33 cellular contexts compared by ENCODE assay signal in genomic region chr10:30991647-30992011, GRCh38. TPM values are rescaled to one million over a fixed set of nuclear protein-coding genes. Genes with fewer than 3 reads are reported as not detected.
DNase-seq lines count a peak whose midpoint lies in the region; ATAC-seq, FAIRE-seq and TF ChIP-seq lines count a peak whose summit lies in the region.
"Had no signal": no experiment of that assay in that cellular context is flagged by ENCODE, and none has a peak within 500 bp of the region (broad histone marks: within the 10 kb centered on the region; RNA-seq: fewer than 3 reads in every experiment).

No MANE protein-coding gene starts in this region.

- intact Hi-C loops in HepG2 (cut with micrococcal nuclease; ENCODE audit: unreplicated experiment), result no loop called here
- intact Hi-C loops in lower lobe of right lung (cut with DNase I), result no loop called here
- intact Hi-C loops in transverse colon (cut with DNase I; ENCODE audit: low total_unique reads), result no loop called here

- no peaks in the 10 kb centered on the region for H4K20me1 ChIP-seq in HepG2 (ENCODE audit: insufficient read depth, low read length)

- BruUV-seq in HepG2 (replicated peaks; lab: Mats Ljungman, UMichigan), result no TSS peak

- TF ChIP-seq EP300 in HepG2 (IDR thresholded peaks at IDR 0.05; ENCODE audit: low read depth in 2 of 2, low read length in 2 of 2) (no peak), HepG2 (CRISPR knock-in tag; IDR thresholded peaks at IDR 0.05; ENCODE audit: borderline replicate concordance) (no peak), transverse colon (IDR thresholded peaks at IDR 0.05; ENCODE audit: low read depth) (no peak)

- H3K4me2 ChIP-seq in HepG2 (ENCODE audit: low read depth, low read length), result no peak overlapping the region
- H3K4me2 ChIP-seq: A549, smooth muscle cell had no signal

- FAIRE-seq in HepG2 (lab: Jason Lieb, UNC), result no peak
- FAIRE-seq: A549, GM19239, H1, HTR-8/SVneo, RCC 7860 had no signal

- H3K4me1 ChIP-seq in liver (ENCODE audit: control insufficient read depth in 4 of 4, insufficient read depth in 4 of 4, low read length in 3 of 4) (peaks cover 5 to 10% (median 7%) of the 10 kb centered on the region in 4 donors), HepG2 (ENCODE audit: insufficient read depth, low read length) (no peaks in the 10 kb centered on the region), cardiac muscle cell (ENCODE audit: low read depth) (peaks cover 15% of the 10 kb centered on the region), lower lobe of right lung (peaks cover 34% of the 10 kb centered on the region), transverse colon (peaks cover 0 to 15% (median 6%) of the 10 kb centered on the region in 4 donors)
- H3K4me1 ChIP-seq: A549, vagina had no signal

- in situ Hi-C loops in HepG2 (cut with HindIII; ENCODE audit: extremely low pct_ligation_motif_present, low pct_unique_long_range_greater_than_20kb), result no loop called here
- in situ Hi-C loops in transverse colon (cut with MboI; ENCODE audit: low pct_ligation_motif_present in 1 of 4, low pct_unique_long_range_greater_than_20kb in 1 of 4, low sequenced_read_pairs in 3 of 4), result no loop called here

- POLR2A ChIA-PET in HepG2 (lab: Yijun Ruan, JAX), result no interaction called here

- DNase-seq in HepG2 (ENCODE audit: low spot score), result no peak
- no peak for DNase-seq in cardiac muscle cell (ENCODE audit: low read depth in 1 of 2, low spot score in 1 of 2)
- DNase-seq in lower lobe of right lung, result no peak
- no peak for DNase-seq in transverse colon
- no peak for DNase-seq in EL
- DNase-seq in DMS79 (lab: John Stamatoyannopoulos, UW), result no peak
- no peak for DNase-seq in anterior cingulate cortex (lab: John Stamatoyannopoulos, UW)
- DNase-seq: activated CD4-positive, alpha-beta T cell treated with anti-CD3 and anti-CD28 coated beads, Interleukin-2, amount 10 ng/mL, durations not matched to agents 7 days and 5 days; activated gamma-delta T cell; activated naive CD8-positive, alpha-beta T cell treated with anti-CD3 and anti-CD28 coated beads, Interleukin-2, amount 10 ng/mL, durations not matched to agents 7 days and 5 days; activated T-cell treated with anti-CD3 and anti-CD28 coated beads, Interleukin-2, amount 50 U/mL, for 24 hours; CD8-positive, alpha-beta T cell; central memory CD4-positive, alpha-beta T cell; islet precursor cell; KBM-7; NCI-H1436 treated with DMSO at 0.1 percent for 48 hours; NCI-H226; NCI-H526 treated with DMSO at 0.1 percent for 48 hours; stimulated activated naive CD4-positive, alpha-beta T cell; T-helper 9 cell; WERI-Rb-1 had no signal

- H3K9ac ChIP-seq in liver (ENCODE audit: low read depth in 1 of 2, low read length in 2 of 2), result no peak overlapping the region
- H3K9ac ChIP-seq in HepG2 (ENCODE audit: insufficient read depth, low read depth, low read length), result no peak overlapping the region

- TF ChIP-seq RAD21 in liver (IDR thresholded peaks at IDR 0.05) (peak in 1 of 2 donors; percentile 36), HepG2 (CRISPR knock-in tag; IDR thresholded peaks at IDR 0.05) (no peak)

- no peak for TF ChIP-seq CTCF in liver (IDR thresholded peaks at IDR 0.05; ENCODE audit: low read depth, low read length, missing input control)
- no peak for TF ChIP-seq CTCF in HepG2 (CRISPR knock-in tag; IDR thresholded peaks at IDR 0.05)
- TF ChIP-seq CTCF in cardiac muscle cell (IDR thresholded peaks at IDR 0.05; ENCODE audit: low read depth, low read length), result no peak
- no peak for TF ChIP-seq CTCF in lower lobe of right lung (IDR thresholded peaks at IDR 0.05)
- no peak for TF ChIP-seq CTCF in transverse colon (IDR thresholded peaks at IDR 0.05)

- H3K9me3 ChIP-seq in liver (ENCODE audit: control insufficient read depth in 4 of 4, low read length in 3 of 4), result no peaks in the 10 kb centered on the region
- peaks cover 24% of the 10 kb centered on the region for H3K9me3 ChIP-seq in HepG2 (ENCODE audit: low read length)
- no peaks in the 10 kb centered on the region for H3K9me3 ChIP-seq in cardiac muscle cell (ENCODE audit: low read depth)
- peaks cover 15% of the 10 kb centered on the region for H3K9me3 ChIP-seq in lower lobe of right lung
- H3K9me3 ChIP-seq in transverse colon, result peaks cover 0 to 9% of the 10 kb centered on the region in 2 donors
- H3K9me3 ChIP-seq: SJSA1, vagina had no signal

- peak overlapping the region in 1 of 2 donors; percentile 40 for H3K27ac ChIP-seq in liver (ENCODE audit: low read depth in 1 of 2, low read length in 2 of 2)
- H3K27ac ChIP-seq in HepG2 (ENCODE audit: extremely low read length, insufficient read depth, low read length), result no peak overlapping the region
- H3K27ac ChIP-seq in cardiac muscle cell, result peak overlapping the region; percentile 47
- peak overlapping the region; percentile 10 for H3K27ac ChIP-seq in lower lobe of right lung
- H3K27ac ChIP-seq in transverse colon, result no peak overlapping the region
- H3K27ac ChIP-seq: A549, SJSA1, vagina, WERI-Rb-1 had no signal

- H3K79me2 ChIP-seq in HepG2 (ENCODE audit: insufficient read depth, low read length), result no peaks in the 10 kb centered on the region

- CTCF ChIA-PET in HepG2 (lab: Yijun Ruan, JAX; ENCODE audit: low intra/inter-chr PET ratio, low total read pairs), result no interaction called here

- TF ChIP-seq POLR2A in HepG2 (IDR thresholded peaks at IDR 0.05; ENCODE audit: insufficient read depth in 1 of 2, low read depth in 2 of 2, low read length in 2 of 2), result no peak
- TF ChIP-seq POLR2A in transverse colon (IDR thresholded peaks at IDR 0.05), result no peak

- H3K4me3 ChIP-seq in liver (ENCODE audit: low read depth in 1 of 3, low read length in 3 of 3) (no peak overlapping the region), HepG2 (replicated peaks in 1 of 3; ENCODE audit: insufficient read depth in 1 of 3, low read depth in 2 of 3, low read length in 3 of 3) (no peak overlapping the region), cardiac muscle cell (no peak overlapping the region), lower lobe of right lung (no peak overlapping the region), transverse colon (no peak overlapping the region)
- H3K4me3 ChIP-seq: A549, lung, SJSA1, smooth muscle cell, suprapubic skin, vagina had no signal

- H3K36me3 ChIP-seq in liver (ENCODE audit: control insufficient read depth in 4 of 4, insufficient read depth in 3 of 4, low read depth in 1 of 4, low read length in 3 of 4) (peaks cover 0 to 2% (median 0%) of the 10 kb centered on the region in 4 donors), HepG2 (replicated peaks in 1 of 2; ENCODE audit: control insufficient read depth in 1 of 2, insufficient read depth in 2 of 2, low read length in 2 of 2) (no peaks in the 10 kb centered on the region), cardiac muscle cell (no peaks in the 10 kb centered on the region), lower lobe of right lung (no peaks in the 10 kb centered on the region), transverse colon (no peaks in the 10 kb centered on the region)
- H3K36me3 ChIP-seq: SJSA1, suprapubic skin, vagina, WERI-Rb-1 had no signal

- no peak overlapping the region for H2AFZ ChIP-seq in HepG2 (ENCODE audit: low read length)

- 13% methylated on average over 1 of the region's 1 CpG for WGBS in liver
- WGBS in HepG2 (ENCODE audit: low lambda C conversion rate), result 0% methylated on average over 1 of the region's 1 CpG
- WGBS in transverse colon (ENCODE audit: low coverage in 1 of 2), 2 donors, result 71 to 78% methylated on average over 1 of the region's 1 CpG

- ATAC-seq in HepG2 (no peak), lower lobe of right lung (peak; percentile 59 to 68)
- ATAC-seq: A549; CD8-positive, alpha-beta T cell; esophagus mucosa had no signal

- no peaks in the 10 kb centered on the region for H3K27me3 ChIP-seq in liver (ENCODE audit: control insufficient read depth in 4 of 4, insufficient read depth in 4 of 4, low read length in 3 of 4)
- no peaks in the 10 kb centered on the region for H3K27me3 ChIP-seq in HepG2 (ENCODE audit: control insufficient read depth in 1 of 2, insufficient read depth in 2 of 2, low read length in 2 of 2)
- H3K27me3 ChIP-seq in cardiac muscle cell, result no peaks in the 10 kb centered on the region
- no peaks in the 10 kb centered on the region for H3K27me3 ChIP-seq in lower lobe of right lung (ENCODE audit: low read depth)
- no peaks in the 10 kb centered on the region for H3K27me3 ChIP-seq in transverse colon
- H3K27me3 ChIP-seq: SJSA1, suprapubic skin, vagina had no signal

TF ChIP-seq in liver, 16 proteins besides CTCF, POLR2A, EP300 and RAD21 (continues in another document):
- peak; percentile 51 for TF ChIP-seq HNF4G (IDR thresholded peaks at IDR 0.05)
- peak; percentile 16 for TF ChIP-seq NR2F2 (IDR thresholded peaks at IDR 0.05)
- peak; percentile 34 to 70 for TF ChIP-seq HNF4A (conservative IDR thresholded peaks at IDR 0.05)

TF ChIP-seq in HepG2, 621 proteins besides CTCF, POLR2A, EP300 and RAD21 (continues in another document):
- TF ChIP-seq ZNF883 (CRISPR knock-in tag; IDR thresholded peaks at IDR 0.05; ENCODE audit: not compliant biosample characterization) (no peak), ELF4 (CRISPR knock-in tag; IDR thresholded peaks at IDR 0.05; ENCODE audit: borderline replicate concordance) (no peak)

RNA-seq across cellular contexts. Expression of gene ZNF438, which starts 40.0 kb away (rescaled TPM):
- total RNA-seq in liver (1 to 10 TPM; 2.3 to 2.9 TPM), HepG2 (2016; rRNA removed; fragmentation: Illumina TruSeq; extraction: Trizol) (0.75 and 1.2 TPM in 2 replicates), cardiac muscle cell (3.5 and 6.0 TPM in 2 replicates), lower lobe of right lung (15.2 TPM), transverse colon (1 to 10 TPM; 4.4 to 7.4 (median 6.4) TPM)
- polyA plus RNA-seq in liver (1 to 10 TPM; 1.9 to 2.0 TPM), HepG2 (2011; rRNA removed) (0.83 and 0.98 TPM in 2 replicates), cardiac muscle cell (2.9 and 4.9 TPM in 2 replicates)
- 0.18 and 0.81 TPM in 2 replicates for total RNA-seq in HepG2 (2016; cell fraction: cytosol; rRNA removed; fragmentation: Illumina TruSeq; extraction: Trizol; ENCODE audit: low read depth)
- total RNA-seq in HepG2 (2016; cell fraction: insoluble cytoplasmic fraction; rRNA removed; fragmentation: Illumina TruSeq; extraction: Trizol), result 0.89 and 1.5 TPM in 2 replicates
- total RNA-seq in HepG2 (2016; cell fraction: membrane; rRNA removed; fragmentation: Illumina TruSeq; extraction: Trizol), result 1.0 and 1.1 TPM in 2 replicates
- total RNA-seq in HepG2 (2016; cell fraction: nucleus; rRNA removed; fragmentation: Illumina TruSeq; extraction: Trizol), result 0.90 and 0.97 TPM in 2 replicates
- 0.43 and 0.69 TPM in 2 replicates for polyA plus RNA-seq in HepG2 (2011; cell fraction: cytosol; rRNA removed)
- polyA plus RNA-seq in HepG2 (2011; cell fraction: nucleus; rRNA removed), result 0.74 and 0.93 TPM in 2 replicates
- 0.62 and 0.69 TPM in 2 replicates for polyA plus RNA-seq in HepG2 (2012)
- 0.23 and 0.25 TPM in 2 replicates for polyA plus RNA-seq in HepG2 (2016; cell fraction: cytosol; fragmentation: Illumina TruSeq; extraction: Trizol; ENCODE audit: low read depth)
- polyA plus RNA-seq in HepG2 (2016; cell fraction: insoluble cytoplasmic fraction; fragmentation: Illumina TruSeq; extraction: Trizol; ENCODE audit: low read depth), result 1.4 and 1.7 TPM in 2 replicates
- polyA plus RNA-seq in HepG2 (2016; cell fraction: membrane; fragmentation: Illumina TruSeq; extraction: Trizol; ENCODE audit: low read depth), result 0.62 and 0.98 TPM in 2 replicates
- polyA plus RNA-seq in HepG2 (2016; cell fraction: nucleus; fragmentation: Illumina TruSeq; extraction: Trizol; ENCODE audit: insufficient read depth, low read depth), result 0.78 and 1.5 TPM in 2 replicates
- polyA minus RNA-seq in HepG2 (2011; rRNA and poly(A)+ RNA removed; ENCODE audit: low replicate concordance), result 1.1 and 3.3 TPM in 2 replicates
- 0.40 and 0.53 TPM in 2 replicates for polyA minus RNA-seq in HepG2 (2011; cell fraction: cytosol; rRNA and poly(A)+ RNA removed)
- 1.7 TPM in 2 replicates for polyA minus RNA-seq in HepG2 (2011; cell fraction: nucleus; rRNA and poly(A)+ RNA removed)

Comparison
In these comparisons a context has a peak if more than half of its experiments do, and no peak if none do; other contexts are left out.
1. H3K27ac ChIP-seq: peak in cardiac muscle cell (single experiment) and lower lobe of right lung (single experiment); none in HepG2 (single experiment) and transverse colon (0 of 4).